ENCODE assay signal across 10 cellular contexts in genomic region chr4:172982151-172982590, GRCh38.
DNase-seq lines count a peak whose midpoint lies in the region; ATAC-seq and TF ChIP-seq lines count a peak whose summit lies in the region.
"Had no signal": no experiment of that assay in that cellular context is flagged by ENCODE, and none has a peak within 500 bp of the region (broad histone marks: within the 10 kb centered on the region; RNA-seq: fewer than 3 reads in every experiment).

No MANE protein-coding gene starts in this region.

- H3K4me2 ChIP-seq in SK-N-SH: no peak overlapping the region
- H3K4me2 ChIP-seq: BLaER1 had no signal

- intact Hi-C loops in esophagus muscularis mucosa (cut with DNase I): no loop called here

- peaks cover 0 to 8% of the 10 kb centered on the region in 2 experiments; a peak in 1 of 4 replicates for H3K4me1 ChIP-seq in SK-N-SH (ENCODE audit: control insufficient read depth in 1 of 2, insufficient read depth in 2 of 2, low read depth in 1 of 2, low read length in 1 of 2)
- H3K4me1 ChIP-seq in esophagus muscularis mucosa: peaks cover 0 to 5% (median 0%) of the 10 kb centered on the region in 4 donors
- H3K4me1 ChIP-seq: BLaER1 had no signal

- H4K20me1 ChIP-seq in SK-N-SH (ENCODE audit: insufficient read depth): no peaks in the 10 kb centered on the region
- H4K20me1 ChIP-seq: BLaER1 had no signal

- H3K9me2 ChIP-seq in SK-N-SH: no peaks in the 10 kb centered on the region

- no peak overlapping the region for H3K9ac ChIP-seq in SK-N-SH
- H3K9ac ChIP-seq: BLaER1 had no signal

- H3K27me3 ChIP-seq in SK-N-SH (ENCODE audit: insufficient read depth) (no peaks in the 10 kb centered on the region), MG63 (peaks cover 34% of the 10 kb centered on the region), esophagus muscularis mucosa (no peaks in the 10 kb centered on the region)
- H3K27me3 ChIP-seq: BLaER1 had no signal

- H3K4me3 ChIP-seq in SK-N-SH (ENCODE audit: low read depth in 2 of 2, low read length in 1 of 2) (no peak overlapping the region), MG63 (no peak overlapping the region), esophagus muscularis mucosa (no peak overlapping the region)
- H3K4me3 ChIP-seq: BLaER1 had no signal

- ATAC-seq in SK-N-SH treated with all-trans-retinoic acid at 6 μM for 48 hours (no peak), HG03460 (IDR thresholded peaks at IDR 0.05; ENCODE audit: unreplicated experiment) (no peak), GM19467 (IDR thresholded peaks at IDR 0.05; ENCODE audit: unreplicated experiment) (no peak)

- H3K36me3 ChIP-seq in SK-N-SH (replicated peaks in 1 of 2; ENCODE audit: control insufficient read depth in 1 of 2, insufficient read depth in 2 of 2, low read length in 1 of 2) (no peaks in the 10 kb centered on the region), MG63 (no peaks in the 10 kb centered on the region), esophagus muscularis mucosa (no peaks in the 10 kb centered on the region)
- H3K36me3 ChIP-seq: BLaER1 had no signal

- no peak for TF ChIP-seq POLR2A in esophagus muscularis mucosa (IDR thresholded peaks at IDR 0.05; ENCODE audit: low read depth)

- peak overlapping the region; percentile 40; the same call in 1 of the 2 replicates for H2AFZ ChIP-seq in SK-N-SH (ENCODE audit: low read depth)

- TF ChIP-seq EP300 in SK-N-SH (IDR thresholded peaks at IDR 0.05; ENCODE audit: borderline replicate concordance in 1 of 2, low read depth in 1 of 2, low read length in 1 of 2) (no peak), esophagus muscularis mucosa (IDR thresholded peaks at IDR 0.05) (no peak)

- POLR2A ChIA-PET in SK-N-SH (lab: Yijun Ruan, JAX): no interaction called here

- no peak for DNase-seq in SK-N-SH
- DNase-seq in MG63: peak; percentile 84
- DNase-seq in esophagus muscularis mucosa (ENCODE audit: extremely low spot score): peak; percentile 88
- no peak for DNase-seq in activated CD4-positive, CD25-positive, alpha-beta regulatory T cell (lab: John Stamatoyannopoulos, UW)
- DNase-seq in midbrain (lab: John Stamatoyannopoulos, UW): no peak
- DNase-seq: activated CD4-positive, alpha-beta memory T cell treated with anti-CD3 and anti-CD28 coated beads for 36 hours had no signal

- CTCF ChIA-PET in SK-N-SH (lab: Yijun Ruan, JAX): no interaction called here

- 10% methylated on average over 2 of the region's 2 CpGs for WGBS in SK-N-SH (ENCODE audit: low lambda C conversion rate)
- 23% methylated on average over 2 of the region's 2 CpGs for WGBS in esophagus muscularis mucosa

- peaks cover 10% of the 10 kb centered on the region for H3F3A ChIP-seq in SK-N-SH (replicated peaks; ENCODE audit: insufficient read depth)

- H3K27ac ChIP-seq in SK-N-SH (ENCODE audit: low read depth in 2 of 2, low read length in 1 of 2): peak overlapping the region in 1 of 2 experiments; percentile 61; a peak in 2 of 4 replicates
- no peak overlapping the region for H3K27ac ChIP-seq in esophagus muscularis mucosa (replicated peaks in 1 of 4)
- H3K27ac ChIP-seq: BLaER1 had no signal

- TF ChIP-seq RAD21 in SK-N-SH (IDR thresholded peaks at IDR 0.05; ENCODE audit: low read length): no peak

- no peaks in the 10 kb centered on the region for H3K79me2 ChIP-seq in SK-N-SH (ENCODE audit: insufficient read depth)

- TF ChIP-seq CTCF in SK-N-SH (IDR thresholded peaks at IDR 0.05): no peak
- no peak for TF ChIP-seq CTCF in esophagus muscularis mucosa (IDR thresholded peaks at IDR 0.05)

- H3K9me3 ChIP-seq in SK-N-SH: no peaks in the 10 kb centered on the region
- H3K9me3 ChIP-seq in MG63: 0 out of 2 replicates have a peak, but pooled peaks cover 2% of the 10 kb centered on the region
- H3K9me3 ChIP-seq in esophagus muscularis mucosa: peaks cover 0 to 7% (median 0%) of the 10 kb centered on the region in 4 donors
- H3K9me3 ChIP-seq: BLaER1 had no signal

TF ChIP-seq in SK-N-SH, 30 proteins besides CTCF, POLR2A, EP300 and RAD21:
- TF ChIP-seq MXI1 (IDR thresholded peaks at IDR 0.05; ENCODE audit: low read depth, low read length) (no peak), RFX5 (IDR thresholded peaks at IDR 0.05; ENCODE audit: low read length) (no peak), TAF1 (IDR thresholded peaks at IDR 0.05; ENCODE audit: borderline replicate concordance, low read depth, low read length) (no peak), ELF1 (IDR thresholded peaks at IDR 0.05) (no peak), PBX3 (IDR thresholded peaks at IDR 0.05) (no peak), RXRA (IDR thresholded peaks at IDR 0.05; ENCODE audit: borderline replicate concordance, low read depth) (no peak), GATA2 (CRISPR knock-in tag; IDR thresholded peaks at IDR 0.05) (no peak), YY1 (IDR thresholded peaks at IDR 0.05; ENCODE audit: low read depth) (no peak), GABPA (IDR thresholded peaks at IDR 0.05; ENCODE audit: low read depth) (no peak), JUND (IDR thresholded peaks at IDR 0.05) (no peak), USF2 (IDR thresholded peaks at IDR 0.05; ENCODE audit: borderline replicate concordance, low read depth, low read length) (no peak), NFIC (IDR thresholded peaks at IDR 0.05; ENCODE audit: borderline replicate concordance) (no peak)

TF ChIP-seq in SK-N-SH treated with all-trans-retinoic acid at 6 μM for 48 hours, 23 proteins besides CTCF, POLR2A, EP300 and RAD21:
- no peak for TF ChIP-seq BACH2 (CRISPR knock-in tag; IDR thresholded peaks at IDR 0.05; ENCODE audit: borderline replicate concordance)
- no peak for TF ChIP-seq ESRRG (CRISPR knock-in tag; IDR thresholded peaks at IDR 0.05)
- no peak for TF ChIP-seq OSR1 (CRISPR knock-in tag; IDR thresholded peaks at IDR 0.05)
- TF ChIP-seq ZNF70 (CRISPR knock-in tag; IDR thresholded peaks at IDR 0.05): no peak
- no peak for TF ChIP-seq ZNF565 (CRISPR knock-in tag; conservative IDR thresholded peaks at IDR 0.05; ENCODE audit: low read depth)
- TF ChIP-seq TOX (CRISPR knock-in tag; IDR thresholded peaks at IDR 0.05; ENCODE audit: borderline replicate concordance): no peak
- no peak for TF ChIP-seq GLIS3 (CRISPR knock-in tag; IDR thresholded peaks at IDR 0.05)
- no peak for TF ChIP-seq RARB (CRISPR knock-in tag; IDR thresholded peaks at IDR 0.05)
- no peak for TF ChIP-seq TSHZ2 (CRISPR knock-in tag; IDR thresholded peaks at IDR 0.05)
- TF ChIP-seq CSRNP3 (CRISPR knock-in tag; IDR thresholded peaks at IDR 0.05): no peak

Comparison
In these comparisons a context has a peak if more than half of its experiments do, and no peak if none do; other contexts are left out.
1. DNase-seq: peak in MG63 (single experiment) and esophagus muscularis mucosa (single experiment); none in SK-N-SH (single experiment), activated CD4-positive, CD25-positive, alpha-beta regulatory T cell (0 of 4) and midbrain (single experiment).